Comparison of ENCODE assay signal across 19 cellular contexts in genomic region chr10:74674892-74675291, GRCh38.
DNase-seq lines count a peak whose midpoint lies in the region; ATAC-seq, FAIRE-seq and TF ChIP-seq lines count a peak whose summit lies in the region.
"Had no signal": no experiment of that assay in that cellular context is flagged by ENCODE, and none has a peak within 500 bp of the region (broad histone marks: within the 10 kb centered on the region; RNA-seq: fewer than 3 reads in every experiment).

No MANE protein-coding gene starts in this region.

- H3K4me1 ChIP-seq in kidney (ENCODE audit: control insufficient read depth in 1 of 2, insufficient read depth in 1 of 2, low read depth in 1 of 2, low read length in 2 of 2), result no peaks in the 10 kb centered on the region
- H3K4me1 ChIP-seq: BLaER1 treated with 17β-estradiol and CSF1 and Interleukin-3, amounts not matched to agents 10 nM and 100 nM; HAP-1 had no signal

- no peaks in the 10 kb centered on the region for H3K9me3 ChIP-seq in kidney (ENCODE audit: control insufficient read depth in 1 of 2, low read length in 2 of 2)
- H3K9me3 ChIP-seq: HAP-1 had no signal

- no peak for TF ChIP-seq CTCF in GM10248 (IDR thresholded peaks at IDR 0.05; ENCODE audit: control extremely low read depth, extremely low read depth, low read depth, missing control alignments)
- TF ChIP-seq CTCF in endothelial cell (IDR thresholded peaks at IDR 0.05; ENCODE audit: unreplicated experiment), result no peak
- no peak for TF ChIP-seq CTCF in kidney (IDR thresholded peaks at IDR 0.05; ENCODE audit: borderline replicate concordance, extremely low read depth, insufficient read depth)

- intact Hi-C loops in kidney (cut with DNase I), result no loop called here

- H3K27ac Mint-ChIP-seq in endothelial cell (ENCODE audit: unreplicated experiment), result peak overlapping the region; percentile 27
- H3K27ac Mint-ChIP-seq: HFFc6 had no signal

- peaks cover 14% of the 10 kb centered on the region for H3K36me3 Mint-ChIP-seq in endothelial cell (ENCODE audit: low read depth, unreplicated experiment)

- H3K4me3 ChIP-seq in kidney (ENCODE audit: low read length in 2 of 2), result no peak overlapping the region
- H3K4me3 ChIP-seq: BLaER1 treated with 17β-estradiol and CSF1 and Interleukin-3, amounts not matched to agents 10 nM and 100 nM; HAP-1; K562 had no signal

- H3K27me3 Mint-ChIP-seq in endothelial cell (ENCODE audit: unreplicated experiment), result peaks cover 3% of the 10 kb centered on the region
- H3K27me3 Mint-ChIP-seq: CD4-positive, CD25-positive, alpha-beta regulatory T cell had no signal

- H3K4me3 Mint-ChIP-seq in endothelial cell (ENCODE audit: unreplicated experiment), result no peak overlapping the region
- H3K4me3 Mint-ChIP-seq: CD4-positive, CD25-positive, alpha-beta regulatory T cell; HFFc6 had no signal

- peaks cover 0 to 7% of the 10 kb centered on the region in 2 donors for H3K36me3 ChIP-seq in kidney (ENCODE audit: control insufficient read depth in 1 of 2, insufficient read depth in 2 of 2, low read length in 2 of 2)
- H3K36me3 ChIP-seq: HAP-1 had no signal

- CTCF ChIA-PET in GM10248 (lab: Yijun Ruan, JAX), result interaction anchor here (1.8 kb wide), 1 partner anchor 8 kb away, joined by 6 read pairs; no protein-coding TSS in a partner anchor

- peak; percentile 31 for DNase-seq in GM10248 (ENCODE audit: extremely low spot score)
- no peak for DNase-seq in GM18507 (ENCODE audit: extremely low spot score, insufficient read length, low read depth)
- DNase-seq in endothelial cell (ENCODE audit: low spot score), result no peak
- no peak for DNase-seq in SKM-1 treated with dmso at 0.1 percent for 144 hours (lab: John Stamatoyannopoulos, UW; ENCODE audit: unreplicated experiment)
- no peak for DNase-seq in NCI-H510A (lab: John Stamatoyannopoulos, UW)
- no peak for DNase-seq in kidney
- DNase-seq: ACHN; CD4-positive, CD25-positive, alpha-beta regulatory T cell; DMS153; DND-41; GF-D8; GOT3; HFFc6; Kasumi-1 had no signal

- peak; percentile 29 for ATAC-seq in HG02885 (IDR thresholded peaks at IDR 0.05; ENCODE audit: poor library complexity, unreplicated experiment)
- no peak for ATAC-seq in GM18909 (IDR thresholded peaks at IDR 0.05; ENCODE audit: poor library complexity, unreplicated experiment)
- ATAC-seq: K562 had no signal

- no peak overlapping the region for H3K27ac ChIP-seq in kidney (ENCODE audit: low read depth in 2 of 2, low read length in 2 of 2)
- H3K27ac ChIP-seq: BLaER1 treated with 17β-estradiol and CSF1 and Interleukin-3, amounts not matched to agents 10 nM and 100 nM had no signal

- no peaks in the 10 kb centered on the region for H3K4me1 Mint-ChIP-seq in endothelial cell (ENCODE audit: unreplicated experiment)

- no peak overlapping the region for H3K9ac ChIP-seq in kidney (ENCODE audit: low read length in 2 of 2)
- H3K9ac ChIP-seq: BLaER1 treated with 17β-estradiol and CSF1 and Interleukin-3, amounts not matched to agents 10 nM and 100 nM had no signal

- FAIRE-seq in GM18507 (lab: Jason Lieb, UNC) (peak; percentile 70), kidney (lab: Jason Lieb, UNC) (no peak)
- FAIRE-seq: K562 had no signal

- POLR2A ChIA-PET in GM10248 (lab: Yijun Ruan, JAX), result no interaction called here

- no peaks in the 10 kb centered on the region for H3K9me3 Mint-ChIP-seq in endothelial cell (ENCODE audit: unreplicated experiment)
- H3K9me3 Mint-ChIP-seq: HFFc6 had no signal
